ENCODE assay signal across 8 cellular contexts in the genomic region with DNA sequence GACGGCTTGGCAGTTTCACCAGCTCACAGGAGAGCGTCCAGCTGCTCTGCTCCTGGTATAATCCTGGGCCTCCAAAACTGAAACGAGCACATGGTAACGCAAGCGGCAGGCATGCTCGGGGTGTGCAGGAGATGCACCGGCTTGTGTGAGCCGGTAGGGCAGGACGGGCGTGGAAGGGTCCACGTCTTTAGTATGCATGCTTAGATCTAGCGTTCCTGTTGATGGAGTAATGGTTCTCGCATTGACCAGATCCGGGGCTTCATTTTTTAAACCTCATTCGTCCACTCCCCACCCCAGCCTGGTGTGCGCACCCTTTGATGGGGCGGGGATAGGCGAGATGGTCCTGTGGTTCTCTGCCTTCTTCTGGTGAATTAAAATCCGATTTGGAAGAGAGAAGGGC. TPM values are rescaled to one million over a fixed set of nuclear protein-coding genes. Genes with fewer than 3 reads are reported as not detected.
DNase-seq lines count a peak whose midpoint lies in the region; ATAC-seq and TF ChIP-seq lines count a peak whose summit lies in the region.

No MANE protein-coding gene starts in this region.

- intact Hi-C loops in right lobe of liver (cut with DNase I): no loop called here
- intact Hi-C loops in testis (cut with DNase I; ENCODE audit: low total_unique reads): no loop called here

- H3K27me3 ChIP-seq in H7 (ENCODE audit: control insufficient read depth, insufficient read depth, low read length): peaks cover 23% of the 10 kb centered on the region
- H3K27me3 ChIP-seq in NT2/D1 (ENCODE audit: insufficient read depth, insufficient read length): peaks cover 38% of the 10 kb centered on the region
- H3K27me3 ChIP-seq in right lobe of liver: no peaks in the 10 kb centered on the region
- H3K27me3 ChIP-seq in testis: no peaks in the 10 kb centered on the region

- TF ChIP-seq CTCF in coronary artery (IDR thresholded peaks at IDR 0.05) (no peak), right lobe of liver (IDR thresholded peaks at IDR 0.05) (peak in 3 of 4 donors; percentile 6 to 18 (median 11)), testis (IDR thresholded peaks at IDR 0.05) (no peak)

- ATAC-seq in right lobe of liver: peak; percentile 55 to 68 (median 62)

- H3K4me1 ChIP-seq in NT2/D1 (ENCODE audit: insufficient read depth, insufficient read length) (peaks cover 2% of the 10 kb centered on the region), right lobe of liver (peaks cover 0 to 29% (median 1%) of the 10 kb centered on the region in 4 donors), testis (peaks cover 7% of the 10 kb centered on the region)

- TF ChIP-seq POLR2A in right lobe of liver (IDR thresholded peaks at IDR 0.05) (no peak), testis (IDR thresholded peaks at IDR 0.05) (no peak)

- peak; percentile 29 to 40 for DNase-seq in SHP77 (lab: John Stamatoyannopoulos, UW)
- DNase-seq in SHP77 treated with DMSO at 0.1 percent for 48 hours (lab: John Stamatoyannopoulos, UW): no peak
- peak; percentile 64 for DNase-seq in H7
- no peak for DNase-seq in NT2/D1 (ENCODE audit: low read depth, low spot score)
- no peak for DNase-seq in coronary artery (ENCODE audit: low spot score)
- peak in 1 of 3 donors; percentile 44 for DNase-seq in right lobe of liver
- peak; percentile 34 for DNase-seq in testis
- no peak for DNase-seq in KG1 (lab: John Stamatoyannopoulos, UW)

- H3K36me3 ChIP-seq in H7 (replicated peaks; ENCODE audit: control insufficient read depth, insufficient read depth, low read length) (no peaks in the 10 kb centered on the region), NT2/D1 (ENCODE audit: insufficient read depth, insufficient read length, low read length) (no peaks in the 10 kb centered on the region), right lobe of liver (no peaks in the 10 kb centered on the region), testis (ENCODE audit: low read depth, missing control alignments) (no peaks in the 10 kb centered on the region)

- peak overlapping the region; percentile 61 for H3K9ac ChIP-seq in NT2/D1 (ENCODE audit: insufficient read length, low read depth)

- no peaks in the 10 kb centered on the region for H3K9me3 ChIP-seq in NT2/D1 (ENCODE audit: insufficient read depth, low read length)
- H3K9me3 ChIP-seq in right lobe of liver: no peaks in the 10 kb centered on the region
- H3K9me3 ChIP-seq in testis: no peaks in the 10 kb centered on the region

- H3K4me3 ChIP-seq in H7 (ENCODE audit: insufficient read depth, low read depth, low read length) (peak overlapping the region; percentile 56), NT2/D1 (ENCODE audit: insufficient read length, low read depth) (peak overlapping the region; percentile 44), coronary artery (peak overlapping the region; percentile 77), right lobe of liver (peak overlapping the region; percentile 50 to 61 (median 58)), testis (peak overlapping the region; percentile 56 to 59)

- H3K27ac ChIP-seq in coronary artery (peak overlapping the region; percentile 46 to 93), right lobe of liver (peak overlapping the region; percentile 62 to 95 (median 78)), testis (peak overlapping the region; percentile 13 to 80)

- 2% methylated on average over 18 of the region's 19 CpGs for WGBS in right lobe of liver (ENCODE audit: insufficient coverage, low coverage, low lambda C conversion rate, missing lambda C conversion rate)
- WGBS in testis, 2 donors: 1 to 3% methylated on average over 9 to 19 of the region's 19 CpGs

RNA-seq across cellular contexts. Expression of gene FAM149A, which starts 39.7 kb away (rescaled TPM):
- 13.9 and 19.2 TPM in 2 replicates for total RNA-seq in H7 (2014; rRNA removed; shearing (Covaris generic))
- 10 to 100 TPM; 19.8 to 33.1 (median 23.0) TPM for total RNA-seq in right lobe of liver
- 10 to 100 TPM; 11.3 to 14.9 TPM for total RNA-seq in testis
- 13.8 TPM for polyA plus RNA-seq in testis (ENCODE audit: insufficient read depth, low read depth, low replicate concordance)

RNA-seq across cellular contexts. Expression of gene CYP4V2, which starts 47.2 kb away (rescaled TPM):
- total RNA-seq in H7 (2014; rRNA removed; shearing (Covaris generic)): 2.9 and 3.3 TPM in 2 replicates
- total RNA-seq in right lobe of liver (100 to 1,000 TPM in 2 of 6 experiments, 10 to 100 TPM in 4; 82.4 to 199 (median 94.1) TPM), testis (10 to 100 TPM; 34.9 to 50.5 TPM)
- polyA plus RNA-seq in testis (ENCODE audit: insufficient read depth, low read depth, low replicate concordance): 11.4 TPM

Comparison
In these comparisons a context has a peak if more than half of its experiments do, and no peak if none do; other contexts are left out.
1. DNase-seq: peak in SHP77 (2 of 2), H7 (single experiment) and testis (single experiment); none in SHP77 treated with DMSO at 0.1 percent for 48 hours (single experiment), NT2/D1 (single experiment), coronary artery (single experiment) and KG1 (single experiment).
2. CTCF ChIP-seq: peak in right lobe of liver (3 of 4); none in coronary artery (single experiment) and testis (0 of 3).
3. Peak in every context shown above with its lines, with median percentiles within 50 percentile points of each other: H3K4me3 ChIP-seq and H3K27ac ChIP-seq.